ENCODE assay signal across 8 cellular contexts in genomic region chr11:65425105-65425970, GRCh38. TPM values are rescaled to one million over a fixed set of nuclear protein-coding genes. Genes with fewer than 3 reads are reported as not detected.
A peak's percentile ranks its signal among the peaks of the same experiment; 100 is the strongest.
DNase-seq lines count a peak whose midpoint lies in the region; ATAC-seq and TF ChIP-seq lines count a peak whose summit lies in the region.

No MANE protein-coding gene starts in this region.

- peak overlapping the region; percentile 92 for H3K4me3 Mint-ChIP-seq in CD4-positive, alpha-beta T cell
- peak overlapping the region; percentile 94 to 96 for H3K4me3 Mint-ChIP-seq in stimulated activated naive B cell treated with anti-CD40 and anti-IgM and Interleukin-4, amounts not matched to agents 10 μg/mL and 1 μg/mL and 100 μg/mL, for 72 hours

- TF ChIP-seq CTCF in CD4-positive, alpha-beta T cell (IDR thresholded peaks at IDR 0.05), result peak; percentile 31

- intact Hi-C loops in CD4-positive, alpha-beta T cell (cut with DNase I, micrococcal nuclease), result loop anchor here (1.0 to 2.0 kb wide), 2 partner anchors 71 to 72 kb away; no protein-coding TSS in a partner anchor

- H3K36me3 Mint-ChIP-seq in CD4-positive, alpha-beta T cell (ENCODE audit: low read depth), result peaks cover 64% of the 10 kb centered on the region
- peaks cover 62 to 76% of the 10 kb centered on the region in 2 donors for H3K36me3 Mint-ChIP-seq in stimulated activated naive B cell treated with anti-CD40 and anti-IgM and Interleukin-4, amounts not matched to agents 10 μg/mL and 1 μg/mL and 100 μg/mL, for 72 hours

- H3K27me3 ChIP-seq in CD4-positive, alpha-beta T cell (ENCODE audit: control insufficient read depth, insufficient read depth, low read length), result no peaks in the 10 kb centered on the region

- peak overlapping the region; percentile 99 for H3K27ac ChIP-seq in CD4-positive, alpha-beta T cell (ENCODE audit: low read depth, low read length)

- no peaks in the 10 kb centered on the region for H3K27me3 Mint-ChIP-seq in CD4-positive, alpha-beta T cell
- H3K27me3 Mint-ChIP-seq in stimulated activated naive B cell treated with anti-CD40 and anti-IgM and Interleukin-4, amounts not matched to agents 10 μg/mL and 1 μg/mL and 100 μg/mL, for 72 hours, result peaks cover 7 to 18% of the 10 kb centered on the region in 2 donors

- peak; percentile 69 to 92 (median 76) for DNase-seq in CD4-positive, alpha-beta T cell
- DNase-seq in LoVo (ENCODE audit: low spot score) (peak; percentile 73), dermis blood vessel endothelial cell (peak; percentile 71), middle frontal gyrus (ENCODE audit: extremely low spot score, low spot score) (peak; percentile 54), NCI-H2196 treated with DMSO at 0.1 percent for 48 hours (lab: John Stamatoyannopoulos, UW; ENCODE audit: unreplicated experiment) (no peak)
- peak; percentile 86 for DNase-seq in activated CD4-positive, alpha-beta T cell treated with anti-CD3 and anti-CD28 coated beads for 48 hours
- DNase-seq in stimulated activated naive B cell treated with anti-CD40 and anti-IgM and Interleukin-4, amounts not matched to agents 10 μg/mL and 1 μg/mL and 100 μg/mL, for 72 hours, result peak; percentile 80

- peaks cover 70% of the 10 kb centered on the region for H3K4me1 Mint-ChIP-seq in CD4-positive, alpha-beta T cell (ENCODE audit: low read depth)
- peaks cover 67 to 91% of the 10 kb centered on the region in 2 donors for H3K4me1 Mint-ChIP-seq in stimulated activated naive B cell treated with anti-CD40 and anti-IgM and Interleukin-4, amounts not matched to agents 10 μg/mL and 1 μg/mL and 100 μg/mL, for 72 hours

- ATAC-seq in CD4-positive, alpha-beta T cell (ENCODE audit: poor library complexity), result peak; percentile 56
- peak; percentile 32 to 43 for ATAC-seq in stimulated activated naive B cell treated with anti-CD40 and anti-IgM and Interleukin-4, amounts not matched to agents 10 μg/mL and 1 μg/mL and 100 μg/mL, for 72 hours (replicated peaks)
- ATAC-seq in GM18861 (IDR thresholded peaks at IDR 0.05; ENCODE audit: unreplicated experiment), result no peak

- peak overlapping the region; percentile 96 for H3K27ac Mint-ChIP-seq in CD4-positive, alpha-beta T cell
- H3K27ac Mint-ChIP-seq in stimulated activated naive B cell treated with anti-CD40 and anti-IgM and Interleukin-4, amounts not matched to agents 10 μg/mL and 1 μg/mL and 100 μg/mL, for 72 hours, result peak overlapping the region; percentile 100

- POLR2A ChIA-PET in CD4-positive, alpha-beta T cell (lab: Charles Lee), result interaction anchor here (0.7 to 20.7 kb wide), 39 partner anchors 8 to 1979 kb away, joined by 3 to 3042 read pairs (median 3); partner anchors contain the start of genes CCDC85B, EHBP1L1, FAM89B and FAU

- H3K9me3 ChIP-seq in CD4-positive, alpha-beta T cell (ENCODE audit: control insufficient read depth, low read length), result no peaks in the 10 kb centered on the region

- CTCF ChIA-PET in CD4-positive, alpha-beta T cell (lab: Charles Lee), result interaction anchor here (0.6 to 3.1 kb wide), 9 partner anchors 9 to 86 kb away, joined by 3 to 22 read pairs (median 4); partner anchors contain the start of genes MALAT1 and SLC25A45

- H3K9me3 Mint-ChIP-seq in CD4-positive, alpha-beta T cell, result no peaks in the 10 kb centered on the region
- H3K9me3 Mint-ChIP-seq in stimulated activated naive B cell treated with anti-CD40 and anti-IgM and Interleukin-4, amounts not matched to agents 10 μg/mL and 1 μg/mL and 100 μg/mL, for 72 hours, result no peaks in the 10 kb centered on the region

RNA-seq across cellular contexts. Expression of gene NEAT1, which starts 2.7 kb away (rescaled TPM):
- total RNA-seq in CD4-positive, alpha-beta T cell, result 100 to 1,000 TPM; 221 to 223 TPM
- total RNA-seq in dermis blood vessel endothelial cell, result 50.4 and 189 TPM in 2 replicates

RNA-seq across cellular contexts. Expression of gene FRMD8, which starts 38.9 kb away (rescaled TPM):
- 10 to 100 TPM; 19.4 to 25.3 TPM for total RNA-seq in CD4-positive, alpha-beta T cell
- 152 and 238 TPM in 2 replicates for total RNA-seq in dermis blood vessel endothelial cell

RNA-seq across cellular contexts. Expression of gene SLC25A45, which starts 42.9 kb away (rescaled TPM):
- 10 to 100 TPM; 40.0 to 40.8 TPM for total RNA-seq in CD4-positive, alpha-beta T cell
- total RNA-seq in dermis blood vessel endothelial cell, result 1.0 and 3.3 TPM in 2 replicates
